21 cellular contexts compared by ENCODE assay signal in genomic region chr1:193799371-193799770, GRCh38.
A peak's percentile ranks its signal among the peaks of the same experiment; 100 is the strongest.
DNase-seq lines count a peak whose midpoint lies in the region; ATAC-seq and TF ChIP-seq lines count a peak whose summit lies in the region.
"Had no signal": no experiment of that assay in that cellular context is flagged by ENCODE, and none has a peak within 500 bp of the region (broad histone marks: within the 10 kb centered on the region; RNA-seq: fewer than 3 reads in every experiment).

No MANE protein-coding gene starts in this region.

- TF ChIP-seq CTCF in left ventricle myocardium inferior (IDR thresholded peaks at IDR 0.05; ENCODE audit: borderline replicate concordance), result no peak
- no peak for TF ChIP-seq CTCF in heart right ventricle (IDR thresholded peaks at IDR 0.05)

- H3K9me3 ChIP-seq in left ventricle myocardium inferior (replicated peaks) (no peaks in the 10 kb centered on the region), heart right ventricle (no peaks in the 10 kb centered on the region)
- H3K9me3 ChIP-seq: A549; BE2C; BLaER1 treated with 17β-estradiol and CSF1 and Interleukin-3, amounts not matched to agents 10 nM and 100 nM had no signal

- DNase-seq in Right ventricle myocardium inferior (ENCODE audit: missing footprints) (no peak), left ventricle myocardium inferior (no peak), UCSD-AML1 (lab: John Stamatoyannopoulos, UW; ENCODE audit: unreplicated experiment) (peak; percentile 3), heart right ventricle (no peak)
- DNase-seq: 8988T; ACHN; AML-193; BE2C; CD4-positive, alpha-beta T cell; CD8-positive, alpha-beta memory T cell; DMS 273 treated with DMSO at 0.1 percent for 48 hours; DMS79; GDM1; H9 had no signal

- ATAC-seq in Right ventricle myocardium inferior, result peak; percentile 28
- peak in 5 of 8 donors; percentile 17 to 67 (median 56) for ATAC-seq in heart right ventricle
- no peak for ATAC-seq in GM18907 (IDR thresholded peaks at IDR 0.05; ENCODE audit: unreplicated experiment)
- ATAC-seq in HG03095 (IDR thresholded peaks at IDR 0.05; ENCODE audit: unreplicated experiment), result no peak
- ATAC-seq: A549, GM12878, GM23338, HCT116 had no signal

- H3K4me1 ChIP-seq in left ventricle myocardium inferior, result no peaks in the 10 kb centered on the region
- H3K4me1 ChIP-seq in heart right ventricle, result no peaks in the 10 kb centered on the region
- H3K4me1 ChIP-seq: A549; BE2C; BLaER1 treated with 17β-estradiol and CSF1 and Interleukin-3, amounts not matched to agents 10 nM and 100 nM had no signal

- no peaks in the 10 kb centered on the region for H3K36me3 ChIP-seq in left ventricle myocardium inferior
- H3K36me3 ChIP-seq in heart right ventricle, result no peaks in the 10 kb centered on the region
- H3K36me3 ChIP-seq: BE2C; BLaER1 treated with 17β-estradiol and CSF1 and Interleukin-3, amounts not matched to agents 10 nM and 100 nM had no signal

- H3K27ac ChIP-seq in left ventricle myocardium inferior (replicated peaks) (no peak overlapping the region), heart right ventricle (no peak overlapping the region)
- H3K27ac ChIP-seq: A549; BLaER1 treated with 17β-estradiol and CSF1 and Interleukin-3, amounts not matched to agents 10 nM and 100 nM had no signal

- 69 to 71% methylated on average over 2 of the region's 2 CpGs for WGBS in heart right ventricle, 2 donors

- H3K4me3 ChIP-seq in left ventricle myocardium inferior (no peak overlapping the region), heart right ventricle (no peak overlapping the region)
- H3K4me3 ChIP-seq: A549; BLaER1 treated with 17β-estradiol and CSF1 and Interleukin-3, amounts not matched to agents 10 nM and 100 nM; GM12878; GM23338 had no signal

- H3K27me3 ChIP-seq in left ventricle myocardium inferior (ENCODE audit: low read depth) (no peaks in the 10 kb centered on the region), heart right ventricle (no peaks in the 10 kb centered on the region)
- H3K27me3 ChIP-seq: BE2C; BLaER1 treated with 17β-estradiol and CSF1 and Interleukin-3, amounts not matched to agents 10 nM and 100 nM had no signal

- intact Hi-C loops in Right ventricle myocardium inferior (cut with DNase I) (loop anchor here (10.0 kb wide), 1 partner anchor 65 kb away; no protein-coding TSS in a partner anchor), left ventricle myocardium inferior (cut with micrococcal nuclease) (no loop called here), heart right ventricle (cut with DNase I) (no loop called here)

Comparison
In these comparisons a context has a peak if more than half of its experiments do, and no peak if none do; other contexts are left out.
1. ATAC-seq: peak in Right ventricle myocardium inferior (single experiment) and heart right ventricle (5 of 8); none in GM18907 (single experiment) and HG03095 (single experiment).